Comparison of ENCODE assay signal across 8 cellular contexts in genomic region chr19:56918682-56919307, GRCh38.
"Had no signal": no experiment of that assay in that cellular context is flagged by ENCODE, and none has a peak within 500 bp of the region (broad histone marks: within the 10 kb centered on the region; RNA-seq: fewer than 3 reads in every experiment).

No MANE protein-coding gene starts in this region.

- H3K9ac ChIP-seq: GM23248 had no signal

- H3K4me3 Mint-ChIP-seq: HFFc6 had no signal

- H3K27ac Mint-ChIP-seq: HFFc6 had no signal

- ATAC-seq: HCT116 had no signal

- H3K36me3 ChIP-seq: HAP-1 had no signal

- H3K4me3 ChIP-seq: GM23248, HAP-1 had no signal

- H3K9me3 ChIP-seq: HAP-1 had no signal

- DNase-seq: GM23248, GOT3, H7, HFFc6, IMR-90 had no signal

- H3K27ac ChIP-seq: GM23248, HL-60 had no signal

- H2AFZ ChIP-seq: GM23248 had no signal

- H3K4me1 ChIP-seq: HAP-1 had no signal
